32 cellular contexts compared by ENCODE assay signal in genomic region chr5:16606628-16607027, GRCh38.
"Had no signal": no experiment of that assay in that cellular context is flagged by ENCODE, and none has a peak within 500 bp of the region (broad histone marks: within the 10 kb centered on the region; RNA-seq: fewer than 3 reads in every experiment).

No MANE protein-coding gene starts in this region.

- H3K4me2 ChIP-seq: SK-N-SH had no signal

- H3K4me3 Mint-ChIP-seq: activated CD4-positive, alpha-beta memory T cell treated with anti-CD3 and anti-CD28 coated beads for 36 hours; activated naive CD4-positive, alpha-beta T cell treated with anti-CD3 and anti-CD28 coated beads, Interleukin-2, amount 10 ng/mL, durations not matched to agents 7 days and 5 days; activated naive CD8-positive, alpha-beta T cell treated with anti-CD3 and anti-CD28 coated beads, Interleukin-2, amount 50 U/mL, for 24 hours; activated T-cell treated with anti-CD3 and anti-CD28 coated beads, Interleukin-2, amount 50 U/mL, for 4 hours; activated T-helper 1 cell treated with anti-CD3 and anti-CD28 coated beads, Interleukin-12 subunit alpha, Interleukin-12 subunit beta, Interleukin-2, Interleukin-4 antibody, amounts not matched to agents 30 ng/mL and 10 ng/mL and 1 ng/mL, durations not matched to agents 14 hours and 24 hours and 36 hours; brain; T-helper 1 cell treated with Interleukin-12 subunit alpha and Interleukin-12 subunit beta and Interleukin-4 antibody, amounts not matched to agents 30 μg/mL and 1 μg/mL, for 36 hours; T-helper 2 cell treated with Interferon-gamma antibody and Interleukin-4, amounts not matched to agents 5 μg/mL and 100 μg/mL, for 36 hours; WTC11 had no signal

- DNase-seq: activated CD4-positive, alpha-beta memory T cell treated with anti-CD3 and anti-CD28 coated beads for 36 hours; activated CD4-positive, alpha-beta T cell treated with anti-CD3 and anti-CD28 coated beads for 4 hours; activated CD4-positive, alpha-beta T cell treated with anti-CD3 and anti-CD28 coated beads, Interleukin-2, amount 50 U/mL, for 1 hour; activated CD4-positive, CD25-positive, alpha-beta regulatory T cell treated with anti-CD3 and anti-CD28 coated beads, Interleukin-2, amount 50 U/mL, for 72 hours; activated naive CD4-positive, alpha-beta T cell treated with anti-CD3 and anti-CD28 coated beads, Interleukin-2, amount 10 ng/mL, durations not matched to agents 7 days and 5 days; activated naive CD8-positive, alpha-beta T cell treated with anti-CD3 and anti-CD28 coated beads, Interleukin-2, amount 50 U/mL, for 24 hours; activated T-cell treated with anti-CD3 and anti-CD28 coated beads for 4 hours; activated T-cell treated with anti-CD3 and anti-CD28 coated beads, Interleukin-2, amount 50 U/mL, for 4 hours; anterior cingulate cortex; caudate nucleus; cerebellar nuclear complex; Kasumi-1; KG1; MG63; NCI-H1048; NCI-H1105 treated with DMSO at 0.1 percent for 48 hours; NCI-H1436 treated with DMSO at 0.1 percent for 48 hours; NCI-H1694 treated with DMSO at 0.1 percent for 48 hours; NCI-H2029; NCI-H345; NCI-H524 treated with DMSO at 0.1 percent for 48 hours; PC-3; Peyer's patch; RPMI8226; SHP77 treated with DMSO at 0.1 percent for 48 hours; SK-N-SH had no signal

- H3K9me3 Mint-ChIP-seq: activated naive CD8-positive, alpha-beta T cell treated with anti-CD3 and anti-CD28 coated beads, Interleukin-2, amount 50 U/mL, for 24 hours; activated T-cell treated with anti-CD3 and anti-CD28 coated beads, Interleukin-2, amount 50 U/mL, for 4 hours; T-helper 1 cell treated with Interleukin-12 subunit alpha and Interleukin-12 subunit beta and Interleukin-4 antibody, amounts not matched to agents 30 μg/mL and 1 μg/mL, for 36 hours had no signal

- H3K36me3 ChIP-seq: MG63, Peyer's patch, SJSA1 had no signal

- H3K27ac Mint-ChIP-seq: activated CD4-positive, alpha-beta memory T cell treated with anti-CD3 and anti-CD28 coated beads for 36 hours; activated naive CD8-positive, alpha-beta T cell treated with anti-CD3 and anti-CD28 coated beads, Interleukin-2, amount 50 U/mL, for 24 hours; activated T-helper 1 cell treated with anti-CD3 and anti-CD28 coated beads, Interleukin-12 subunit alpha, Interleukin-12 subunit beta, Interleukin-2, Interleukin-4 antibody, amounts not matched to agents 30 ng/mL and 10 ng/mL and 1 ng/mL, durations not matched to agents 14 hours and 24 hours and 36 hours; T-helper 1 cell treated with Interleukin-12 subunit alpha and Interleukin-12 subunit beta and Interleukin-4 antibody, amounts not matched to agents 30 μg/mL and 1 μg/mL, for 36 hours; T-helper 2 cell treated with Interferon-gamma antibody and Interleukin-4, amounts not matched to agents 5 μg/mL and 100 μg/mL, for 36 hours; WTC11 had no signal

- H3K27me3 ChIP-seq: Peyer's patch had no signal

- H3K4me1 ChIP-seq: Peyer's patch, SJSA1 had no signal

- H3K27ac ChIP-seq: Peyer's patch, SJSA1 had no signal

- H3K4me3 ChIP-seq: MG63, Peyer's patch, SJSA1 had no signal

- H3K27me3 Mint-ChIP-seq: activated CD4-positive, alpha-beta memory T cell treated with anti-CD3 and anti-CD28 coated beads for 36 hours; activated naive CD4-positive, alpha-beta T cell treated with anti-CD3 and anti-CD28 coated beads, Interleukin-2, amount 10 ng/mL, durations not matched to agents 7 days and 5 days; activated naive CD8-positive, alpha-beta T cell treated with anti-CD3 and anti-CD28 coated beads, Interleukin-2, amount 50 U/mL, for 24 hours had no signal

- H3K9ac ChIP-seq: SK-N-SH had no signal

- ATAC-seq: activated naive CD8-positive, alpha-beta T cell treated with anti-CD3 and anti-CD28 coated beads, Interleukin-2, amount 50 U/mL, for 24 hours; activated T-cell treated with anti-CD3 and anti-CD28 coated beads, Interleukin-2, amount 50 U/mL, for 4 hours; PC-3; WTC11 had no signal

- H3K9me3 ChIP-seq: MG63, Peyer's patch, SJSA1, SK-N-SH had no signal
